Comparison of ENCODE assay signal across 16 cellular contexts in genomic region chr11:40168461-40168860, GRCh38.
DNase-seq lines count a peak whose midpoint lies in the region; ATAC-seq, FAIRE-seq and TF ChIP-seq lines count a peak whose summit lies in the region.
"Had no signal": no experiment of that assay in that cellular context is flagged by ENCODE, and none has a peak within 500 bp of the region (broad histone marks: within the 10 kb centered on the region; RNA-seq: fewer than 3 reads in every experiment).

No MANE protein-coding gene starts in this region.

- H3K4me1 ChIP-seq in GM12878 (ENCODE audit: control insufficient read depth, insufficient read depth, low read length) = no peaks in the 10 kb centered on the region
- no peaks in the 10 kb centered on the region for H3K4me1 ChIP-seq in vagina

- TF ChIP-seq CTCF in GM12878 (IDR thresholded peaks at IDR 0.05 in 2 of 3, conservative IDR thresholded peaks at IDR 0.05 in 1 of 3; ENCODE audit: control insufficient read depth in 2 of 3, extremely low read depth in 1 of 3, insufficient read depth in 1 of 3, low read depth in 3 of 3, low read length in 3 of 3) (no peak), vagina (IDR thresholded peaks at IDR 0.05) (no peak)

- in situ Hi-C loops in GM12878 (cut with MboI) = no loop called here

- intact Hi-C loops in GM12878 (cut with micrococcal nuclease; ENCODE audit: unreplicated experiment) = loop anchor here (1.0 kb wide), 1 partner anchor 15 kb away; no protein-coding TSS in a partner anchor
- intact Hi-C loops in vagina (cut with DNase I) = no loop called here

- no peaks in the 10 kb centered on the region for H3K27me3 ChIP-seq in GM12878 (replicated peaks in 1 of 2; ENCODE audit: control insufficient read depth in 2 of 2, insufficient read depth in 2 of 2, low read length in 1 of 2)
- H3K27me3 ChIP-seq in vagina = no peaks in the 10 kb centered on the region

- no peaks in the 10 kb centered on the region for H3K79me2 ChIP-seq in GM12878 (ENCODE audit: control insufficient read depth, insufficient read depth, low read length)

- peak; percentile 89 for ATAC-seq in GM18858 (IDR thresholded peaks at IDR 0.05; ENCODE audit: unreplicated experiment)
- ATAC-seq in GM21515 (IDR thresholded peaks at IDR 0.05; ENCODE audit: unreplicated experiment) = peak; percentile 73
- peak; percentile 82 for ATAC-seq in HG03095 (IDR thresholded peaks at IDR 0.05; ENCODE audit: unreplicated experiment)
- peak; percentile 97 for ATAC-seq in GM12878
- ATAC-seq: left cardiac atrium had no signal

- CTCF ChIA-PET in GM12878 (lab: Yijun Ruan, JAX) = interaction anchor here (0.5 to 2.6 kb wide), 4 partner anchors 9 to 520 kb away, joined by 3 to 15 read pairs (median 5); no protein-coding TSS in a partner anchor

- H3K9me3 ChIP-seq in GM12878 (replicated peaks; ENCODE audit: control insufficient read depth, insufficient read depth, low read length) = no peaks in the 10 kb centered on the region
- H3K9me3 ChIP-seq in vagina = no peaks in the 10 kb centered on the region

- no peak overlapping the region for H3K9ac ChIP-seq in GM12878 (ENCODE audit: control insufficient read depth, insufficient read depth, low read length)

- TF ChIP-seq RAD21 in GM12878 (IDR thresholded peaks at IDR 0.05; ENCODE audit: insufficient read depth, low read depth, low read length) = no peak

- SMC1A ChIA-PET in GM12878 (lab: Charles Lee; ENCODE audit: uncharacterized antibody, unreplicated experiment) = interaction anchor here (5.0 kb wide), 1 partner anchor 13 kb away, joined by 54 read pairs; no protein-coding TSS in a partner anchor

- DNase-seq in GM12878 (ENCODE audit: low read depth, low spot score) (peak; percentile 72), vagina (ENCODE audit: extremely low spot score in 2 of 2) (no peak), NCI-H1417 treated with DMSO at 0.1 percent for 48 hours (lab: John Stamatoyannopoulos, UW) (no peak), NCI-H2081 treated with DMSO at 0.1 percent for 48 hours (lab: John Stamatoyannopoulos, UW) (no peak), iPS-NIHi11 (ENCODE audit: low spot score) (no peak)
- DNase-seq: aorta; DND-41; effector memory CD4-positive, alpha-beta T cell; left cardiac atrium; NCI-H2171 treated with DMSO at 0.1 percent for 48 hours; nephron progenitor cell; stimulated activated CD4-positive, alpha-beta T cell treated with anti-CD3 and anti-CD28 coated beads, Interleukin-12 subunit alpha, Interleukin-12 subunit beta, amount 100 ng/mL, for 4 hours had no signal

- H3K36me3 ChIP-seq in GM12878 (ENCODE audit: control insufficient read depth in 2 of 2, insufficient read depth in 2 of 2, low read length in 1 of 2) = no peaks in the 10 kb centered on the region
- no peaks in the 10 kb centered on the region for H3K36me3 ChIP-seq in vagina

- H4K20me1 ChIP-seq in GM12878 (ENCODE audit: control insufficient read depth, insufficient read depth) = no peaks in the 10 kb centered on the region

- H3K4me2 ChIP-seq in GM12878 (ENCODE audit: control insufficient read depth, insufficient read depth) = no peak overlapping the region

- H2AFZ ChIP-seq in GM12878 (ENCODE audit: control insufficient read depth, low read depth, low read length) = no peak overlapping the region

- no peak overlapping the region for H3K27ac ChIP-seq in GM12878 (ENCODE audit: control insufficient read depth, insufficient read depth)
- H3K27ac ChIP-seq in vagina = no peak overlapping the region
- H3K27ac ChIP-seq: HL-60 had no signal

- BruUV-seq in GM12878 (replicated peaks; lab: Mats Ljungman, UMichigan) = no TSS peak

- FAIRE-seq in GM12878 (lab: Jason Lieb, UNC) = peak; percentile 52

- POLR2A ChIA-PET in GM12878 (lab: Charles Lee) = interaction anchor here (1.8 kb wide), 1 partner anchor 15 kb away, joined by 4 read pairs; no protein-coding TSS in a partner anchor

- RAD21 ChIA-PET in GM12878 (lab: Charles Lee; ENCODE audit: unreplicated experiment) = interaction anchor here (1.3 to 2.6 kb wide), 2 partner anchors 13 to 15 kb away, joined by 4 to 21 read pairs; no protein-coding TSS in a partner anchor

- peak; percentile 73 to 92; a peak in 3 of 4 replicates for TF ChIP-seq EP300 in GM12878 (IDR thresholded peaks at IDR 0.05; ENCODE audit: borderline replicate concordance in 1 of 2, control insufficient read depth in 1 of 2, low read depth in 2 of 2, low read length in 2 of 2)

- TF ChIP-seq POLR2A in GM12878 (IDR thresholded peaks at IDR 0.05; ENCODE audit: low read depth, low read length) (no peak), vagina (IDR thresholded peaks at IDR 0.05) (no peak)

- H3K4me3 ChIP-seq in GM12878 (no peak overlapping the region), vagina (no peak overlapping the region)

TF ChIP-seq in GM12878, 131 proteins besides CTCF, POLR2A, EP300 and RAD21 (continues in another document):
- TF ChIP-seq NFYA (IDR thresholded peaks at IDR 0.05; ENCODE audit: borderline replicate concordance, low read depth, low read length) (no peak), SPI1 (IDR thresholded peaks at IDR 0.05; ENCODE audit: borderline replicate concordance, insufficient read depth, low read depth, low read length) (peak; percentile 64; the same call in 1 of the 2 replicates), DPF2 (IDR thresholded peaks at IDR 0.05) (peak; percentile 94), BCL11A (IDR thresholded peaks at IDR 0.05; ENCODE audit: low read depth, low read length) (peak; percentile 88; the same call in 1 of the 2 replicates), TCF3 (IDR thresholded peaks at IDR 0.05; ENCODE audit: borderline replicate concordance, insufficient read depth, low read depth, low read length) (no peak), NR2F1 (conservative IDR thresholded peaks at IDR 0.05) (0 out of 2 replicates have a peak, but pooled peaks have one; percentile 28), ZNF622 (IDR thresholded peaks at IDR 0.05) (no peak), TBL1XR1 (IDR thresholded peaks at IDR 0.05; ENCODE audit: low read depth, low read length) (no peak), BACH1 (IDR thresholded peaks at IDR 0.05; ENCODE audit: borderline replicate concordance) (peak; percentile 71; the same call in 1 of the 2 replicates), CHD2 (IDR thresholded peaks at IDR 0.05; ENCODE audit: borderline replicate concordance, low read depth, low read length) (0 out of 2 replicates have a peak, but pooled peaks have one; percentile 29), IKZF2 (IDR thresholded peaks at IDR 0.05) (peak; percentile 89 to 93), SUZ12 (IDR thresholded peaks at IDR 0.05; ENCODE audit: unreplicated experiment) (no peak), ZNF217 (IDR thresholded peaks at IDR 0.05) (no peak), ZNF274 (IDR thresholded peaks at IDR 0.05; ENCODE audit: insufficient read depth, insufficient read length) (no peak), JUNB (IDR thresholded peaks at IDR 0.05) (no peak), HDAC2 (IDR thresholded peaks at IDR 0.05) (no peak), JUND (IDR thresholded peaks at IDR 0.05; ENCODE audit: low read depth, low read length) (no peak), RAD51 (IDR thresholded peaks at IDR 0.05) (peak; percentile 59; the same call in 1 of the 2 replicates)
- TF ChIP-seq, protein P1, sequence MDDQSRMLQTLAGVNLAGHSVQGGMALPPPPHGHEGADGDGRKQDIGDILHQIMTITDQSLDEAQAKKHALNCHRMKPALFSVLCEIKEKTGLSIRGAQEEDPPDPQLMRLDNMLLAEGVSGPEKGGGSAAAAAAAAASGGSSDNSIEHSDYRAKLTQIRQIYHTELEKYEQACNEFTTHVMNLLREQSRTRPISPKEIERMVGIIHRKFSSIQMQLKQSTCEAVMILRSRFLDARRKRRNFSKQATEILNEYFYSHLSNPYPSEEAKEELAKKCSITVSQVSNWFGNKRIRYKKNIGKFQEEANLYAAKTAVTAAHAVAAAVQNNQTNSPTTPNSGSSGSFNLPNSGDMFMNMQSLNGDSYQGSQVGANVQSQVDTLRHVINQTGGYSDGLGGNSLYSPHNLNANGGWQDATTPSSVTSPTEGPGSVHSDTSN (IDR thresholded peaks at IDR 0.05; ENCODE audit: insufficient replicate concordance, low read depth, low read length) = no peak
- TF ChIP-seq, protein P2, sequence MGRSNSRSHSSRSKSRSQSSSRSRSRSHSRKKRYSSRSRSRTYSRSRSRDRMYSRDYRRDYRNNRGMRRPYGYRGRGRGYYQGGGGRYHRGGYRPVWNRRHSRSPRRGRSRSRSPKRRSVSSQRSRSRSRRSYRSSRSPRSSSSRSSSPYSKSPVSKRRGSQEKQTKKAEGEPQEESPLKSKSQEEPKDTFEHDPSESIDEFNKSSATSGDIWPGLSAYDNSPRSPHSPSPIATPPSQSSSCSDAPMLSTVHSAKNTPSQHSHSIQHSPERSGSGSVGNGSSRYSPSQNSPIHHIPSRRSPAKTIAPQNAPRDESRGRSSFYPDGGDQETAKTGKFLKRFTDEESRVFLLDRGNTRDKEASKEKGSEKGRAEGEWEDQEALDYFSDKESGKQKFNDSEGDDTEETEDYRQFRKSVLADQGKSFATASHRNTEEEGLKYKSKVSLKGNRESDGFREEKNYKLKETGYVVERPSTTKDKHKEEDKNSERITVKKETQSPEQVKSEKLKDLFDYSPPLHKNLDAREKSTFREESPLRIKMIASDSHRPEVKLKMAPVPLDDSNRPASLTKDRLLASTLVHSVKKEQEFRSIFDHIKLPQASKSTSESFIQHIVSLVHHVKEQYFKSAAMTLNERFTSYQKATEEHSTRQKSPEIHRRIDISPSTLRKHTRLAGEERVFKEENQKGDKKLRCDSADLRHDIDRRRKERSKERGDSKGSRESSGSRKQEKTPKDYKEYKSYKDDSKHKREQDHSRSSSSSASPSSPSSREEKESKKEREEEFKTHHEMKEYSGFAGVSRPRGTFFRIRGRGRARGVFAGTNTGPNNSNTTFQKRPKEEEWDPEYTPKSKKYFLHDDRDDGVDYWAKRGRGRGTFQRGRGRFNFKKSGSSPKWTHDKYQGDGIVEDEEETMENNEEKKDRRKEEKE (IDR thresholded peaks at IDR 0.05) = no peak
- TF ChIP-seq, protein P3, sequence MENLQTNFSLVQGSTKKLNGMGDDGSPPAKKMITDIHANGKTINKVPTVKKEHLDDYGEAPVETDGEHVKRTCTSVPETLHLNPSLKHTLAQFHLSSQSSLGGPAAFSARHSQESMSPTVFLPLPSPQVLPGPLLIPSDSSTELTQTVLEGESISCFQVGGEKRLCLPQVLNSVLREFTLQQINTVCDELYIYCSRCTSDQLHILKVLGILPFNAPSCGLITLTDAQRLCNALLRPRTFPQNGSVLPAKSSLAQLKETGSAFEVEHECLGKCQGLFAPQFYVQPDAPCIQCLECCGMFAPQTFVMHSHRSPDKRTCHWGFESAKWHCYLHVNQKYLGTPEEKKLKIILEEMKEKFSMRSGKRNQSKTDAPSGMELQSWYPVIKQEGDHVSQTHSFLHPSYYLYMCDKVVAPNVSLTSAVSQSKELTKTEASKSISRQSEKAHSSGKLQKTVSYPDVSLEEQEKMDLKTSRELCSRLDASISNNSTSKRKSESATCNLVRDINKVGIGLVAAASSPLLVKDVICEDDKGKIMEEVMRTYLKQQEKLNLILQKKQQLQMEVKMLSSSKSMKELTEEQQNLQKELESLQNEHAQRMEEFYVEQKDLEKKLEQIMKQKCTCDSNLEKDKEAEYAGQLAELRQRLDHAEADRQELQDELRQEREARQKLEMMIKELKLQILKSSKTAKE (IDR thresholded peaks at IDR 0.05; ENCODE audit: low read depth, poor library complexity, severe bottlenecking) = peak; percentile 36
